In genomic region chr22:48632641-48633246, GRCh38 we compare ENCODE assay signal across 27 cellular contexts.
DNase-seq lines count a peak whose midpoint lies in the region; TF ChIP-seq lines count a peak whose summit lies in the region.
"Had no signal": no experiment of that assay in that cellular context is flagged by ENCODE, and none has a peak within 500 bp of the region (broad histone marks: within the 10 kb centered on the region; RNA-seq: fewer than 3 reads in every experiment).

No MANE protein-coding gene starts in this region.

- H3K27ac Mint-ChIP-seq in progenitor cell of endocrine pancreas = no peak overlapping the region
- no peak overlapping the region for H3K27ac Mint-ChIP-seq in activated CD4-positive, alpha-beta T cell treated with anti-CD3 and anti-CD28 coated beads, Interleukin-2, amount 10 ng/mL, durations not matched to agents 7 days and 5 days

- DNase-seq in AG20443 (ENCODE audit: low spot score) (peak; percentile 38), globus pallidus (ENCODE audit: low spot score) (peak; percentile 77), putamen (ENCODE audit: low spot score) (peak; percentile 71), esophagus squamous epithelium (lab: John Stamatoyannopoulos, UW) (no peak), progenitor cell of endocrine pancreas (ENCODE audit: low spot score, unreplicated experiment) (no peak)
- DNase-seq in activated CD4-positive, alpha-beta T cell treated with anti-CD3 and anti-CD28 coated beads for 4 hours = no peak
- DNase-seq in activated CD4-positive, alpha-beta T cell treated with anti-CD3 and anti-CD28 coated beads, Interleukin-2, amount 10 ng/mL, durations not matched to agents 7 days and 5 days = no peak
- DNase-seq: 8988T; ACHN; CD4-positive, alpha-beta memory T cell; COR-L47; DMS53; GDM1; GOT3; HCEC 1CT; IMR-90; KG1; MG63; NCI-H2029; NCI-H226; NCI-H510A treated with DMSO at 0.1 percent for 48 hours; NCI-H748 treated with DMSO at 0.1 percent for 48 hours; NK-92 treated with Interleukin-12 subunit alpha and Interleukin-12 subunit beta, amount 100 ng/mL, for 24 hours; PC-3; SK-N-SH had no signal

- peaks cover 0 to 45% (median 0%) of the 10 kb centered on the region in 4 donors for H3K27me3 ChIP-seq in esophagus squamous epithelium
- H3K27me3 ChIP-seq: MG63 had no signal

- H3K4me1 ChIP-seq in HEK293 (ENCODE audit: control insufficient read depth, insufficient read depth, low read length) = no peaks in the 10 kb centered on the region
- H3K4me1 ChIP-seq in esophagus squamous epithelium = no peaks in the 10 kb centered on the region

- H3K27me3 Mint-ChIP-seq in progenitor cell of endocrine pancreas = no peaks in the 10 kb centered on the region
- no peaks in the 10 kb centered on the region for H3K27me3 Mint-ChIP-seq in activated CD4-positive, alpha-beta T cell treated with anti-CD3 and anti-CD28 coated beads, Interleukin-2, amount 10 ng/mL, durations not matched to agents 7 days and 5 days
- H3K27me3 Mint-ChIP-seq: CD4-positive, alpha-beta memory T cell had no signal

- WGBS in esophagus squamous epithelium, 2 donors = 88 to 90% methylated on average over 2 to 7 of the region's 17 CpGs

- H3K27ac ChIP-seq in HEK293 (ENCODE audit: extremely low read depth, low read depth, low read length) (no peak overlapping the region), esophagus squamous epithelium (no peak overlapping the region)

- POLR2A ChIA-PET in HEK293 (lab: Yijun Ruan, JAX) = no interaction called here
- POLR2A ChIA-PET in activated CD4-positive, alpha-beta T cell treated with anti-CD3 and anti-CD28 coated beads, Interleukin-2, amount 10 ng/mL, durations not matched to agents 7 days and 5 days (lab: Charles Lee) = no interaction called here

- intact Hi-C loops in esophagus squamous epithelium (cut with DNase I) = no loop called here

- no peak overlapping the region for H3K4me3 Mint-ChIP-seq in progenitor cell of endocrine pancreas (ENCODE audit: low read depth)
- no peak overlapping the region for H3K4me3 Mint-ChIP-seq in activated CD4-positive, alpha-beta T cell treated with anti-CD3 and anti-CD28 coated beads, Interleukin-2, amount 10 ng/mL, durations not matched to agents 7 days and 5 days
- H3K4me3 Mint-ChIP-seq: CD4-positive, alpha-beta memory T cell had no signal

- no peaks in the 10 kb centered on the region for H3K36me3 Mint-ChIP-seq in progenitor cell of endocrine pancreas (ENCODE audit: insufficient read depth)
- H3K36me3 Mint-ChIP-seq in activated CD4-positive, alpha-beta T cell treated with anti-CD3 and anti-CD28 coated beads, Interleukin-2, amount 10 ng/mL, durations not matched to agents 7 days and 5 days (ENCODE audit: low read depth) = no peaks in the 10 kb centered on the region
- H3K36me3 Mint-ChIP-seq: CD4-positive, alpha-beta memory T cell had no signal

- TF ChIP-seq POLR2A in esophagus squamous epithelium (IDR thresholded peaks at IDR 0.05) = no peak

- CTCF ChIA-PET in HEK293 (lab: Yijun Ruan, JAX) = no interaction called here
- CTCF ChIA-PET in activated CD4-positive, alpha-beta T cell treated with anti-CD3 and anti-CD28 coated beads, Interleukin-2, amount 10 ng/mL, durations not matched to agents 7 days and 5 days (lab: Charles Lee) = no interaction called here

- TF ChIP-seq CTCF in HEK293 (tag by site-specific recombination; IDR thresholded peaks at IDR 0.05) (no peak), esophagus squamous epithelium (IDR thresholded peaks at IDR 0.05) (no peak), progenitor cell of endocrine pancreas (IDR thresholded peaks at IDR 0.05; ENCODE audit: unreplicated experiment) (no peak)

- peaks cover 8% of the 10 kb centered on the region for H3K4me1 Mint-ChIP-seq in progenitor cell of endocrine pancreas (ENCODE audit: low read depth)
- H3K4me1 Mint-ChIP-seq in activated CD4-positive, alpha-beta T cell treated with anti-CD3 and anti-CD28 coated beads, Interleukin-2, amount 10 ng/mL, durations not matched to agents 7 days and 5 days = peaks cover 2% of the 10 kb centered on the region

- H3K9me3 Mint-ChIP-seq in progenitor cell of endocrine pancreas (ENCODE audit: low read depth) = no peaks in the 10 kb centered on the region
- H3K9me3 Mint-ChIP-seq in activated CD4-positive, alpha-beta T cell treated with anti-CD3 and anti-CD28 coated beads, Interleukin-2, amount 10 ng/mL, durations not matched to agents 7 days and 5 days = no peaks in the 10 kb centered on the region
- H3K9me3 Mint-ChIP-seq: CD4-positive, alpha-beta memory T cell had no signal

- H3K4me3 ChIP-seq in HEK293 (ENCODE audit: low read depth, low read length) = no peak overlapping the region
- no peak overlapping the region for H3K4me3 ChIP-seq in esophagus squamous epithelium
- H3K4me3 ChIP-seq: GM12878, MG63 had no signal

- no peaks in the 10 kb centered on the region for H3K36me3 ChIP-seq in HEK293 (ENCODE audit: control insufficient read depth in 2 of 2, insufficient read depth in 1 of 2, low read length in 2 of 2)
- H3K36me3 ChIP-seq in esophagus squamous epithelium = no peaks in the 10 kb centered on the region
- H3K36me3 ChIP-seq: MG63 had no signal

- H3K9me3 ChIP-seq in HEK293 (ENCODE audit: control insufficient read depth, insufficient read depth, low read depth, low read length) (no peaks in the 10 kb centered on the region), esophagus squamous epithelium (no peaks in the 10 kb centered on the region)
- H3K9me3 ChIP-seq: MG63, SK-N-SH had no signal

TF ChIP-seq in HEK293, 187 proteins besides CTCF, POLR2A, EP300 and RAD21:
- TF ChIP-seq ZNF266 (tag by site-specific recombination; IDR thresholded peaks at IDR 0.05; ENCODE audit: low read depth) (no peak), ZNF2 (tag by site-specific recombination; IDR thresholded peaks at IDR 0.05) (no peak), ZFP3 (tag by site-specific recombination; IDR thresholded peaks at IDR 0.05; ENCODE audit: low read depth) (no peak), ZNF664 (tag by site-specific recombination; IDR thresholded peaks at IDR 0.05) (no peak), KLF1 (tag by site-specific recombination; IDR thresholded peaks at IDR 0.05) (0 out of 2 replicates have a peak, but pooled peaks have one; percentile 19), ZNF121 (tag by site-specific recombination; IDR thresholded peaks at IDR 0.05) (no peak), REST (tag by site-specific recombination; IDR thresholded peaks at IDR 0.05) (no peak), ZIC2 (tag by site-specific recombination; IDR thresholded peaks at IDR 0.05) (peak; percentile 77), KLF9 (tag by site-specific recombination; IDR thresholded peaks at IDR 0.05; ENCODE audit: low read depth) (no peak), KLF16 (tag by site-specific recombination; IDR thresholded peaks at IDR 0.05) (no peak), ZNF184 (tag by site-specific recombination; IDR thresholded peaks at IDR 0.05) (no peak), ZNF585B (tag by site-specific recombination; IDR thresholded peaks at IDR 0.05) (no peak)
- TF ChIP-seq, protein P1, sequence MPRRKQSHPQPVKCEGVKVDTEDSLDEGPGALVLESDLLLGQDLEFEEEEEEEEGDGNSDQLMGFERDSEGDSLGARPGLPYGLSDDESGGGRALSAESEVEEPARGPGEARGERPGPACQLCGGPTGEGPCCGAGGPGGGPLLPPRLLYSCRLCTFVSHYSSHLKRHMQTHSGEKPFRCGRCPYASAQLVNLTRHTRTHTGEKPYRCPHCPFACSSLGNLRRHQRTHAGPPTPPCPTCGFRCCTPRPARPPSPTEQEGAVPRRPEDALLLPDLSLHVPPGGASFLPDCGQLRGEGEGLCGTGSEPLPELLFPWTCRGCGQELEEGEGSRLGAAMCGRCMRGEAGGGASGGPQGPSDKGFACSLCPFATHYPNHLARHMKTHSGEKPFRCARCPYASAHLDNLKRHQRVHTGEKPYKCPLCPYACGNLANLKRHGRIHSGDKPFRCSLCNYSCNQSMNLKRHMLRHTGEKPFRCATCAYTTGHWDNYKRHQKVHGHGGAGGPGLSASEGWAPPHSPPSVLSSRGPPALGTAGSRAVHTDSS (tag by site-specific recombination; IDR thresholded peaks at IDR 0.05) = no peak
- TF ChIP-seq, protein P2, sequence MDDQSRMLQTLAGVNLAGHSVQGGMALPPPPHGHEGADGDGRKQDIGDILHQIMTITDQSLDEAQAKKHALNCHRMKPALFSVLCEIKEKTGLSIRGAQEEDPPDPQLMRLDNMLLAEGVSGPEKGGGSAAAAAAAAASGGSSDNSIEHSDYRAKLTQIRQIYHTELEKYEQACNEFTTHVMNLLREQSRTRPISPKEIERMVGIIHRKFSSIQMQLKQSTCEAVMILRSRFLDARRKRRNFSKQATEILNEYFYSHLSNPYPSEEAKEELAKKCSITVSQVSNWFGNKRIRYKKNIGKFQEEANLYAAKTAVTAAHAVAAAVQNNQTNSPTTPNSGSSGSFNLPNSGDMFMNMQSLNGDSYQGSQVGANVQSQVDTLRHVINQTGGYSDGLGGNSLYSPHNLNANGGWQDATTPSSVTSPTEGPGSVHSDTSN (CRISPR knock-in tag; IDR thresholded peaks at IDR 0.05) = no peak

Comparison
In these comparisons a context has a peak if more than half of its experiments do, and no peak if none do; other contexts are left out.
1. DNase-seq: peak in AG20443 (single experiment), globus pallidus (single experiment) and putamen (single experiment); none in esophagus squamous epithelium (single experiment), activated CD4-positive, alpha-beta T cell treated with anti-CD3 and anti-CD28 coated beads for 4 hours (0 of 2), progenitor cell of endocrine pancreas (single experiment) and activated CD4-positive, alpha-beta T cell treated with anti-CD3 and anti-CD28 coated beads, Interleukin-2, amount 10 ng/mL, durations not matched to agents 7 days and 5 days (single experiment).